Comparison of ENCODE assay signal across 34 cellular contexts in the genomic region with DNA sequence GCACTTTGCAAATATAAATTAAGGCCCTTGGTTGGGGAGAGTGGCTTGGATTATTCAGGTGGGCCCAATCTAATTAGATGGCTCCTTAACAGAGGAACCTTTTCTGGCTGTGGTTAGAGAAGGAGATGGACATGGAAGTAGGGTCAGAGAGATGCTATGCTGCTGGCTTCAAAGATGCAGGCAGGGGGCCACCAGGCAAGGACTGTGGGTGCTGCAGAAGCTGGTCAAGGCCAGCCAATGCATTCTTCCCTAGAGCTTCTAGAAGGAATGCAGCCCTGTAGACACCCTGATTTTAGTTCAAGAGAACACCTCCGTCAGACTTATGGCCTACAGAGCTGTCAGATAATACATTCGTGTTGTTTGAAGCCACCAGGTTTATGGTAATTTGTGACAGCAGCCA. TPM values are rescaled to one million over a fixed set of nuclear protein-coding genes. Genes with fewer than 3 reads are reported as not detected.
"Had no signal": no experiment of that assay in that cellular context is flagged by ENCODE, and none has a peak within 500 bp of the region (broad histone marks: within the 10 kb centered on the region; RNA-seq: fewer than 3 reads in every experiment).

No MANE protein-coding gene starts in this region.

- DNase-seq: effector CD8-positive, alpha-beta T cell; effector memory CD8-positive, alpha-beta T cell; endodermal cell; erythroblast; esophagus squamous epithelium; foreskin fibroblast; foreskin melanocyte; gastrocnemius medialis; glutamatergic neuron; head of caudate nucleus; heart right ventricle; hippocampal formation; left colon; left ventricle myocardium superior; lower lobe of right lung; mesenchymal stem cell; mucosa of descending colon; naive B cell had no signal

- H3K36me3 ChIP-seq: esophagus squamous epithelium, gastrocnemius medialis, heart right ventricle, lower lobe of right lung had no signal

- H3K27me3 ChIP-seq: gastrocnemius medialis had no signal

- H3K27ac ChIP-seq: coronary artery, epithelial cell of prostate, esophagus squamous epithelium, gastrocnemius medialis, heart right ventricle, lower lobe of right lung had no signal

- FAIRE-seq: colon, endometrium, islet of Langerhans, keratinocyte had no signal

- H3K9me3 ChIP-seq: esophagus squamous epithelium, gastrocnemius medialis, heart right ventricle, lower lobe of right lung, mucosa of descending colon had no signal

- H3K4me3 ChIP-seq: coronary artery, esophagus squamous epithelium, gastrocnemius medialis, heart right ventricle, lower lobe of right lung, mucosa of descending colon had no signal

- ATAC-seq: effector memory CD8-positive, alpha-beta T cell; esophagus mucosa; gastrocnemius medialis; heart right ventricle; left colon; left lobe of liver; left ventricle myocardium superior; lower lobe of right lung; mucosa of descending colon had no signal

RNA-seq across cellular contexts. Expression of gene ASCL5, which starts 31.0 kb away (rescaled TPM):
- total RNA-seq: dermis microvascular lymphatic vessel endothelial cell, esophagus mucosa, esophagus squamous epithelium, gastrocnemius medialis, glomerular endothelial cell, heart right ventricle, kidney epithelial cell, left colon, left lobe of liver, left ventricle myocardium superior, lower leg skin, lower lobe of right lung, lung microvascular endothelial cell, mesenteric fat pad, mesothelial cell of epicardium, mucosa of descending colon, myocyte had no signal
- polyA plus RNA-seq: heart right ventricle, keratinocyte had no signal

RNA-seq across cellular contexts. Expression of gene IGFN1, which starts 32.7 kb away (rescaled TPM):
- total RNA-seq: dermis microvascular lymphatic vessel endothelial cell, endodermal cell, esophagus squamous epithelium, glomerular endothelial cell, left lobe of liver, left ventricle myocardium superior, lung microvascular endothelial cell, mesenteric fat pad had no signal
- polyA plus RNA-seq: keratinocyte had no signal

RNA-seq across cellular contexts. Expression of gene CACNA1S, which starts 45.7 kb away (rescaled TPM):
- total RNA-seq: dermis microvascular lymphatic vessel endothelial cell, esophagus mucosa, esophagus squamous epithelium, glomerular endothelial cell, kidney epithelial cell, left colon, left lobe of liver, left ventricle myocardium superior, lung microvascular endothelial cell, mesenteric fat pad, mesothelial cell of epicardium, mucosa of descending colon had no signal
- polyA plus RNA-seq: keratinocyte had no signal
